In the genomic region with DNA sequence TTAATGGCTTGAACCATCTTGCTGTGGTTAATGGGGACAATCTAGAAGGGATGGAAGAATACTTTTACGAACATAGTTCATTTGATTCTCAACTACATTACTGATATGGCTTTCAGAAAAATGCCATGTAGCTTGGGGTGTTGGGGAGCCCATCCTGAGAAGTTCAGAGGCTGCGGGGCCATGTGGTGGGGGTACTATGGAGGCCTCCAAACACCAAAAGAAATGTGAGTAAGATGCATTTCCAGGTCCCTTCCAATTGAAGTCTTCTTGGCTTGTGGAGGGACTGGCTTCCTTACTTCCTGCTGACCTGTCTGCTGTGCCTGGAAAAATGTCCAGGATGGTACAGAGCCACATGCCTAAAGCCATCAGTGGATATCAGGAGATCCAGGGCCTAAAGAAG, we compare ENCODE assay signal across 9 cellular contexts. TPM values are rescaled to one million over a fixed set of nuclear protein-coding genes. Genes with fewer than 3 reads are reported as not detected.
"Had no signal": no experiment of that assay in that cellular context is flagged by ENCODE, and none has a peak within 500 bp of the region (broad histone marks: within the 10 kb centered on the region; RNA-seq: fewer than 3 reads in every experiment).

No MANE protein-coding gene starts in this region.

- H3K27ac Mint-ChIP-seq: GM23338, H9, IgD-negative memory B cell had no signal

- H2AFZ ChIP-seq: GM23338 had no signal

- H3K4me3 Mint-ChIP-seq: GM23338, H9, IgD-negative memory B cell had no signal

- DNase-seq: H9, HCEC 1CT, KBM-7 had no signal

- H3K27ac ChIP-seq: HL-60, KMS-11 had no signal

- H3K4me3 ChIP-seq: GM23338 had no signal

- H3K4me2 ChIP-seq: GM23338, KMS-11 had no signal

- H3K9ac ChIP-seq: KMS-11 had no signal

- H3K9me3 Mint-ChIP-seq: GM23338, H9, IgD-negative memory B cell had no signal

- H3K4me1 Mint-ChIP-seq: GM23338, H9, IgD-negative memory B cell had no signal

- ATAC-seq: GM23338 had no signal

RNA-seq across cellular contexts. Expression of gene MBL2, which starts 1.6 kb away (rescaled TPM):
- total RNA-seq: GM23338, H1, H9, HT1080 had no signal
- polyA plus RNA-seq: GM23338, H1, IgD-negative memory B cell had no signal
